In the genomic region with DNA sequence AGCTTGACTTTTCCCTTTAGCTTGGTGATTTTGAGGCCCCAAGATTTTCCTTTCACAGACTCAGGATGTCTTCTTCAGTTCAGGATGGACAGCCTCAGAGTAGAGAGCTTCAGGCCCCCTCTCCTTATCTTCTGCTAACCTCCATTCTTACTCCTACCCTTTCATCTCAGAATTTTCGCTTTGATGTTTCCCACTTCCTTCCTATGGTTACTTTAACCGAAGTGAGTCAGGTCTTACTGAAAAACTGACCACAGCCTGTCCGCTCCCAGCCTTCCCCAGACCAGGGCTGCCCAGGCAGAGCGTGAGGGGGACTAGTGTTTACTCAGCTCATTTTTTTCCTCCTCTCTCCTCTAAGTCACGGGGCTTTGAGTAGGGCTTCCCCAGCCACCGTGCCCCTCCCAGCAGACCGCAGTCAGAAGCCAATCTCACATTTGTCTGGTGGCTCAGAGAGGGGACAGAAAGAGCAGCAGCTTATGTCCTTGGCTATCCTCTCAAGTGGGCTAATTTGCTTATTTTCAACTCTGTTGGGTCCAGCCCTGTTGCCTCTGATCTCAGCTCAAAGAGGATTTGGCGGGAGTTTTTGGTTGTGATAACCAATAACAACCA, we compare ENCODE assay signal across 7 cellular contexts. TPM values are rescaled to one million over a fixed set of nuclear protein-coding genes. Genes with fewer than 3 reads are reported as not detected.
DNase-seq lines count a peak whose midpoint lies in the region; ATAC-seq lines count a peak whose summit lies in the region.

No MANE protein-coding gene starts in this region.

- peak overlapping the region; percentile 54 for H2BK5ac ChIP-seq in mesendoderm (ENCODE audit: low read length)

- H3K27me3 ChIP-seq in adipocyte (replicated peaks; ENCODE audit: control insufficient read depth, insufficient read depth, low read length) (no peaks in the 10 kb centered on the region), mesendoderm (ENCODE audit: insufficient read depth, low read length, poor library complexity) (no peaks in the 10 kb centered on the region)

- H3K79me2 ChIP-seq in mesendoderm (ENCODE audit: control insufficient read depth, insufficient read depth, low read length) = no peaks in the 10 kb centered on the region

- H3K4me2 ChIP-seq in mesendoderm (ENCODE audit: low read length) = no peak overlapping the region

- H4K5ac ChIP-seq in mesendoderm (ENCODE audit: low read length) = no peak overlapping the region

- H3K27ac Mint-ChIP-seq in T-helper 1 cell treated with Interleukin-12 subunit alpha and Interleukin-12 subunit beta and Interleukin-4 antibody, amounts not matched to agents 30 μg/mL and 1 μg/mL, for 36 hours = peak overlapping the region; percentile 57

- H3K9ac ChIP-seq in adipocyte (ENCODE audit: low read length) = no peak overlapping the region
- H3K9ac ChIP-seq in mesendoderm (ENCODE audit: low read length) = peak overlapping the region; percentile 15

- no peak overlapping the region for H2AK5ac ChIP-seq in mesendoderm (ENCODE audit: low read length)

- H3K36me3 ChIP-seq in adipocyte (ENCODE audit: control insufficient read depth, insufficient read depth, low read length, severe bottlenecking) (no peaks in the 10 kb centered on the region), mesendoderm (ENCODE audit: control insufficient read depth, insufficient read depth, low read length) (no peaks in the 10 kb centered on the region)

- H3K79me1 ChIP-seq in mesendoderm (ENCODE audit: low read length) = no peaks in the 10 kb centered on the region

- peaks cover 8% of the 10 kb centered on the region for H3K9me3 Mint-ChIP-seq in T-helper 1 cell treated with Interleukin-12 subunit alpha and Interleukin-12 subunit beta and Interleukin-4 antibody, amounts not matched to agents 30 μg/mL and 1 μg/mL, for 36 hours

- H3K4me3 Mint-ChIP-seq in T-helper 1 cell treated with Interleukin-12 subunit alpha and Interleukin-12 subunit beta and Interleukin-4 antibody, amounts not matched to agents 30 μg/mL and 1 μg/mL, for 36 hours = peak overlapping the region; percentile 62

- peak overlapping the region; percentile 54 for H3K27ac ChIP-seq in mesendoderm (ENCODE audit: low read depth, low read length)

- H3K9me3 ChIP-seq in adipocyte (ENCODE audit: control insufficient read depth, low read length) = no peaks in the 10 kb centered on the region

- no peak overlapping the region for H2BK15ac ChIP-seq in mesendoderm (replicated peaks; ENCODE audit: low read depth)

- DNase-seq in adipocyte (ENCODE audit: low read depth) (peak; percentile 54), mesendoderm (peak; percentile 82), RKO (ENCODE audit: low spot score) (no peak)
- DNase-seq in stimulated activated naive CD4-positive, alpha-beta T cell (lab: John Stamatoyannopoulos, UW) = peak; percentile 44 to 76 (median 58)

- no peak overlapping the region for H3K4ac ChIP-seq in mesendoderm (ENCODE audit: low read depth, low read length)

- H4K8ac ChIP-seq in mesendoderm (ENCODE audit: low read depth, low read length) = no peak overlapping the region

- H2BK120ac ChIP-seq in mesendoderm (ENCODE audit: low read depth, low read length) = no peak overlapping the region

- H3K27me3 Mint-ChIP-seq in T-helper 1 cell treated with Interleukin-12 subunit alpha and Interleukin-12 subunit beta and Interleukin-4 antibody, amounts not matched to agents 30 μg/mL and 1 μg/mL, for 36 hours (ENCODE audit: low read depth) = peaks cover 42% of the 10 kb centered on the region

- peak; percentile 62 for ATAC-seq in GM18907 (IDR thresholded peaks at IDR 0.05; ENCODE audit: unreplicated experiment)
- ATAC-seq in HG03108 (IDR thresholded peaks at IDR 0.05; ENCODE audit: unreplicated experiment) = peak; percentile 52

- peak overlapping the region; percentile 78 for H3K56ac ChIP-seq in mesendoderm (ENCODE audit: low read length)

- H3K23ac ChIP-seq in mesendoderm (ENCODE audit: low read length) = no peak overlapping the region

- no CpG with 5 or more reads among the region's 8 CpGs for WGBS in mesendoderm (ENCODE audit: extremely low coverage, insufficient coverage, low lambda C conversion rate)

- H3K4me1 Mint-ChIP-seq in T-helper 1 cell treated with Interleukin-12 subunit alpha and Interleukin-12 subunit beta and Interleukin-4 antibody, amounts not matched to agents 30 μg/mL and 1 μg/mL, for 36 hours (ENCODE audit: low read depth) = peaks cover 54% of the 10 kb centered on the region

- H3K4me3 ChIP-seq in adipocyte (ENCODE audit: low read length) (no peak overlapping the region), mesendoderm (ENCODE audit: low read length) (no peak overlapping the region)

- H3K36me3 Mint-ChIP-seq in T-helper 1 cell treated with Interleukin-12 subunit alpha and Interleukin-12 subunit beta and Interleukin-4 antibody, amounts not matched to agents 30 μg/mL and 1 μg/mL, for 36 hours (ENCODE audit: low read depth) = peaks cover 7% of the 10 kb centered on the region

- H3K4me1 ChIP-seq in adipocyte (ENCODE audit: control insufficient read depth, insufficient read depth, low read length) (peaks cover 7% of the 10 kb centered on the region), mesendoderm (ENCODE audit: control insufficient read depth, low read depth, low read length) (peaks cover 4% of the 10 kb centered on the region)

- H3K18ac ChIP-seq in mesendoderm (ENCODE audit: low read length) = no peak overlapping the region

RNA-seq across cellular contexts. Expression of a gene that starts 4.2 kb away (rescaled TPM):
- not detected for polyA plus RNA-seq in mesendoderm (2013, experiment 1 of 2)
- not detected for polyA plus RNA-seq in mesendoderm (2013, experiment 2 of 2)

RNA-seq across cellular contexts. Expression of a gene that starts 5.9 kb away (rescaled TPM):
- polyA plus RNA-seq in mesendoderm (2013, experiment 1 of 2) = not detected
- polyA plus RNA-seq in mesendoderm (2013, experiment 2 of 2) = not detected
